In the genomic region with DNA sequence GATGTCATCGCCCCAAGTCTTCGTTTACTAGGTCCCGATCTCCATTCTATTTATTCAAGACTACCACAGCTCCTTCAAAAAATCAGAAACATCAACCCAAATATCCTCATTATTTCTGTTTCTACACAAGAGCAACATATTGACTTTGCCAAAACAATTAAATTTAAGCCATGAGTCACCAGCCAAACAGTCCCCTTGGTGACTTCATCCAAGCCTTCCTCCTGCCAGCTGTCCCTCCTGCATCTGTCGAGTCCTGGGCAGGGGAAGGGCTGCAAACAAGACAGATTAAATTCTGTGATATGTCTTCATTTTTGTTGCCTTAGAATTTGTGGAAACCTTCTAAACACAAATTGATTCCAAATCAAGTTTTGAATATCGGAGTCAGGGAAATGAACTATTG, we compare ENCODE assay signal across 13 cellular contexts.
DNase-seq lines count a peak whose midpoint lies in the region; ATAC-seq and TF ChIP-seq lines count a peak whose summit lies in the region.
"Had no signal": no experiment of that assay in that cellular context is flagged by ENCODE, and none has a peak within 500 bp of the region (broad histone marks: within the 10 kb centered on the region; RNA-seq: fewer than 3 reads in every experiment).

No MANE protein-coding gene starts in this region.

- H3K27me3 ChIP-seq in brain microvascular endothelial cell (replicated peaks) (no peaks in the 10 kb centered on the region), psoas muscle (ENCODE audit: insufficient read depth in 3 of 3, low read length in 2 of 3) (no peaks in the 10 kb centered on the region)

- POLR2A ChIA-PET in activated CD4-positive, alpha-beta T cell treated with anti-CD3 and anti-CD28 coated beads for 36 hours (lab: Charles Lee) = no interaction called here

- peaks cover 10% of the 10 kb centered on the region for H3K4me1 ChIP-seq in psoas muscle

- no peaks in the 10 kb centered on the region for H3K4me1 Mint-ChIP-seq in activated CD4-positive, alpha-beta T cell treated with anti-CD3 and anti-CD28 coated beads for 36 hours

- in situ Hi-C loops in brain microvascular endothelial cell (cut with HindIII; ENCODE audit: low pct_ligation_motif_present, low sequenced_read_pairs) = no loop called here

- H3K27ac Mint-ChIP-seq in activated CD4-positive, alpha-beta T cell treated with anti-CD3 and anti-CD28 coated beads for 36 hours = no peak overlapping the region
- H3K27ac Mint-ChIP-seq: activated naive CD4-positive, alpha-beta T cell treated with anti-CD3 and anti-CD28 coated beads for 36 hours; IgD-negative memory B cell; stimulated activated naive CD8-positive, alpha-beta T cell treated with anti-CD3 and anti-CD28 coated beads, Interleukin-15, Interleukin-2, amounts not matched to agents 100 ng/mL and 50 ng/mL, for 24 hours had no signal

- H3K4me3 ChIP-seq in brain microvascular endothelial cell (ENCODE audit: low read depth, low read length) (no peak overlapping the region), psoas muscle (no peak overlapping the region)

- peak; percentile 74 to 77 (median 76) for ATAC-seq in psoas muscle
- no peak for ATAC-seq in HG02870 (IDR thresholded peaks at IDR 0.05; ENCODE audit: unreplicated experiment)
- no peak for ATAC-seq in activated CD4-positive, alpha-beta T cell treated with anti-CD3 and anti-CD28 coated beads for 36 hours
- no peak for ATAC-seq in HG03442 (IDR thresholded peaks at IDR 0.05; ENCODE audit: unreplicated experiment)
- ATAC-seq: esophagus mucosa had no signal

- H3K4me3 Mint-ChIP-seq in activated CD4-positive, alpha-beta T cell treated with anti-CD3 and anti-CD28 coated beads for 36 hours = no peak overlapping the region
- H3K4me3 Mint-ChIP-seq: activated naive CD4-positive, alpha-beta T cell treated with anti-CD3 and anti-CD28 coated beads for 36 hours; IgD-negative memory B cell; stimulated activated naive CD8-positive, alpha-beta T cell treated with anti-CD3 and anti-CD28 coated beads, Interleukin-15, Interleukin-2, amounts not matched to agents 100 ng/mL and 50 ng/mL, for 24 hours had no signal

- H3K27ac ChIP-seq in brain microvascular endothelial cell = no peak overlapping the region
- no peak overlapping the region for H3K27ac ChIP-seq in psoas muscle
- H3K27ac ChIP-seq: VCaP had no signal

- no peaks in the 10 kb centered on the region for H3K36me3 ChIP-seq in brain microvascular endothelial cell (replicated peaks)
- H3K36me3 ChIP-seq in psoas muscle (ENCODE audit: insufficient read depth in 1 of 2, low read depth in 1 of 2) = no peaks in the 10 kb centered on the region

- no peaks in the 10 kb centered on the region for H3K9me3 Mint-ChIP-seq in activated CD4-positive, alpha-beta T cell treated with anti-CD3 and anti-CD28 coated beads for 36 hours (ENCODE audit: low read depth)
- H3K9me3 Mint-ChIP-seq: activated naive CD4-positive, alpha-beta T cell treated with anti-CD3 and anti-CD28 coated beads for 36 hours; IgD-negative memory B cell; stimulated activated naive CD8-positive, alpha-beta T cell treated with anti-CD3 and anti-CD28 coated beads, Interleukin-15, Interleukin-2, amounts not matched to agents 100 ng/mL and 50 ng/mL, for 24 hours had no signal

- peak; percentile 90 for DNase-seq in DMS53 treated with DMSO at 0.1 percent for 48 hours (lab: John Stamatoyannopoulos, UW; ENCODE audit: unreplicated experiment)
- DNase-seq in NCI-H2081 (lab: John Stamatoyannopoulos, UW) = peak; percentile 9 to 47
- peak; percentile 29 for DNase-seq in brain microvascular endothelial cell
- peak; percentile 25 to 59 for DNase-seq in psoas muscle
- DNase-seq in activated CD8-positive, alpha-beta memory T cell treated with anti-CD3 and anti-CD28 coated beads for 24 hours = no peak
- no peak for DNase-seq in activated CD4-positive, alpha-beta T cell treated with anti-CD3 and anti-CD28 coated beads for 36 hours
- DNase-seq: activated naive CD4-positive, alpha-beta T cell treated with anti-CD3 and anti-CD28 coated beads for 36 hours had no signal

- H3K27me3 Mint-ChIP-seq in activated CD4-positive, alpha-beta T cell treated with anti-CD3 and anti-CD28 coated beads for 36 hours = peaks cover 6% of the 10 kb centered on the region
- H3K27me3 Mint-ChIP-seq: IgD-negative memory B cell; stimulated activated naive CD8-positive, alpha-beta T cell treated with anti-CD3 and anti-CD28 coated beads, Interleukin-15, Interleukin-2, amounts not matched to agents 100 ng/mL and 50 ng/mL, for 24 hours had no signal

- intact Hi-C loops in psoas muscle (cut with DNase I) = no loop called here
- intact Hi-C loops in activated CD4-positive, alpha-beta T cell treated with anti-CD3 and anti-CD28 coated beads for 36 hours (cut with DNase I, micrococcal nuclease) = no loop called here

- H3K36me3 Mint-ChIP-seq in activated CD4-positive, alpha-beta T cell treated with anti-CD3 and anti-CD28 coated beads for 36 hours (ENCODE audit: low read depth) = no peaks in the 10 kb centered on the region
- H3K36me3 Mint-ChIP-seq: IgD-negative memory B cell had no signal

- WGBS in psoas muscle, 3 donors = 18 to 37% (median 21%) methylated on average over 5 of the region's 5 CpGs

- CTCF ChIA-PET in activated CD4-positive, alpha-beta T cell treated with anti-CD3 and anti-CD28 coated beads for 36 hours (lab: Charles Lee) = no interaction called here

- TF ChIP-seq CTCF in brain microvascular endothelial cell (IDR thresholded peaks at IDR 0.05; ENCODE audit: low read depth, low read length, missing control alignments) (no peak), psoas muscle (IDR thresholded peaks at IDR 0.05) (no peak)

- H3K9me3 ChIP-seq in psoas muscle = no peaks in the 10 kb centered on the region

Comparison
In these comparisons a context has a peak if more than half of its experiments do, and no peak if none do; other contexts are left out.
1. DNase-seq: peak in DMS53 treated with DMSO at 0.1 percent for 48 hours (single experiment), NCI-H2081 (2 of 2), brain microvascular endothelial cell (single experiment) and psoas muscle (2 of 2); none in activated CD8-positive, alpha-beta memory T cell treated with anti-CD3 and anti-CD28 coated beads for 24 hours (single experiment) and activated CD4-positive, alpha-beta T cell treated with anti-CD3 and anti-CD28 coated beads for 36 hours (single experiment).
2. ATAC-seq: peak in psoas muscle (4 of 4); none in HG02870 (single experiment), activated CD4-positive, alpha-beta T cell treated with anti-CD3 and anti-CD28 coated beads for 36 hours (single experiment) and HG03442 (single experiment).